Comparison of ENCODE assay signal across 1 cellular context in the genomic region with DNA sequence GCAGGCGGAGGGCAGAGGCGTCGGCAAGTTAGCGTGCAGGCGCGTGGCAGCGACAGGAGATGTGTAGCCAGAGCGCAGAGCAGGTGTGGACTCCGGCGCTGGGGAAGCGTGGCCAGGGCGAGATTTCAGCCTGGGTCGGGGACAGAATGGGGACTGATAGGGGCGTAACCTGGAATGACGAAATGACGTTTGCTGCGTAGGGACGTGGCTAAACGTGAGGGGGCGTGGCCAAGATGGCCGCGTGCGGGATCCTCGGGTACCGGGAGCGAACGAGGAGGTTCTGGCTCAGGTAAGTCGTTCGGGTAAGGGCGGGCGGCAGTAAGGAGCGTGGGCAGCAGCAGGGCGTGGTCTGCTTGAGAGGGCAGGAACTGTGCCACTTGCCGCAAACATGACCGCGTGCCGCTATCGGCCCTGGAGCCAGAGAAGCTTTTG.
TF ChIP-seq lines count a peak whose summit lies in the region.

No MANE protein-coding gene starts in this region.

TF ChIP-seq in K562, 482 proteins besides CTCF, POLR2A, EP300 and RAD21 (continued from another document and continues in another):
- TF ChIP-seq, protein P1, sequence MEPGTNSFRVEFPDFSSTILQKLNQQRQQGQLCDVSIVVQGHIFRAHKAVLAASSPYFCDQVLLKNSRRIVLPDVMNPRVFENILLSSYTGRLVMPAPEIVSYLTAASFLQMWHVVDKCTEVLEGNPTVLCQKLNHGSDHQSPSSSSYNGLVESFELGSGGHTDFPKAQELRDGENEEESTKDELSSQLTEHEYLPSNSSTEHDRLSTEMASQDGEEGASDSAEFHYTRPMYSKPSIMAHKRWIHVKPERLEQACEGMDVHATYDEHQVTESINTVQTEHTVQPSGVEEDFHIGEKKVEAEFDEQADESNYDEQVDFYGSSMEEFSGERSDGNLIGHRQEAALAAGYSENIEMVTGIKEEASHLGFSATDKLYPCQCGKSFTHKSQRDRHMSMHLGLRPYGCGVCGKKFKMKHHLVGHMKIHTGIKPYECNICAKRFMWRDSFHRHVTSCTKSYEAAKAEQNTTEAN (CRISPR knock-in tag; IDR thresholded peaks at IDR 0.05), result no peak
- TF ChIP-seq RFX5 (IDR thresholded peaks at IDR 0.05; ENCODE audit: low read depth, low read length) (no peak), SMARCC2 (IDR thresholded peaks at IDR 0.05; ENCODE audit: low read depth) (no peak), POLR2G (IDR thresholded peaks at IDR 0.05; ENCODE audit: low read depth, low read length) (peak; percentile 10; the same call in 1 of the 2 replicates), PHB (CRISPR knock-in tag; IDR thresholded peaks at IDR 0.05) (no peak), PML (IDR thresholded peaks at IDR 0.05; ENCODE audit: low read length) (no peak), ATF1 (CRISPR knock-in tag; IDR thresholded peaks at IDR 0.05) (no peak), ATF1 (tag; IDR thresholded peaks at IDR 0.05) (peak; percentile 96), POLR3G (IDR thresholded peaks at IDR 0.05; ENCODE audit: extremely low read depth, insufficient read length, insufficient replicate concordance) (no peak), BRF1 (IDR thresholded peaks at IDR 0.05; ENCODE audit: borderline replicate concordance, extremely low read depth, insufficient read length) (no peak), ILF3 (IDR thresholded peaks at IDR 0.05; ENCODE audit: borderline replicate concordance) (no peak), NCOA6 (IDR thresholded peaks at IDR 0.05) (peak; percentile 95), FOXK1 (CRISPR knock-in tag; IDR thresholded peaks at IDR 0.05; ENCODE audit: borderline replicate concordance) (no peak; the same call in 1 of the 2 replicates), MXI1 (IDR thresholded peaks at IDR 0.05; ENCODE audit: low read depth, low read length) (peak; percentile 49; the same call in 1 of the 2 replicates), ZBED1 (IDR thresholded peaks at IDR 0.05) (no peak), RBM17 (IDR thresholded peaks at IDR 0.05; ENCODE audit: borderline replicate concordance, low read depth, low read length) (no peak), NONO (IDR thresholded peaks at IDR 0.05; ENCODE audit: low read depth in 2 of 2, low read length in 1 of 2) (no peak), MAFK (IDR thresholded peaks at IDR 0.05; ENCODE audit: low read length) (no peak), KLF10 (CRISPR knock-in tag; IDR thresholded peaks at IDR 0.05) (no peak), SMARCB1 (IDR thresholded peaks at IDR 0.05; ENCODE audit: insufficient read length, low read depth) (no peak), HDAC1 (IDR thresholded peaks at IDR 0.05) (peak in 1 of 2 experiments; percentile 83; a peak in 2 of 4 replicates), ELF4 (CRISPR knock-in tag; IDR thresholded peaks at IDR 0.05) (no peak), NFE2L1 (tag; IDR thresholded peaks at IDR 0.05; ENCODE audit: borderline replicate concordance, low read depth) (no peak), DIDO1 (tag; IDR thresholded peaks at IDR 0.05; ENCODE audit: low read depth) (peak; percentile 56; the same call in 1 of the 2 replicates), HDAC2 (IDR thresholded peaks at IDR 0.05) (no peak; the same call in 1 of the 2 replicates), GATAD2B (IDR thresholded peaks at IDR 0.05; ENCODE audit: borderline replicate concordance) (no peak), SP1 (CRISPR knock-in tag; IDR thresholded peaks at IDR 0.05) (peak; percentile 97), NR4A1 (CRISPR knock-in tag; IDR thresholded peaks at IDR 0.05) (no peak), NR4A1 (tag; IDR thresholded peaks at IDR 0.05) (no peak), EP400 (IDR thresholded peaks at IDR 0.05) (peak; percentile 77), THRAP3 (IDR thresholded peaks at IDR 0.05; ENCODE audit: borderline replicate concordance) (no peak), MTA2 (IDR thresholded peaks at IDR 0.05; ENCODE audit: low read depth) (no peak)
- TF ChIP-seq, protein P2, sequence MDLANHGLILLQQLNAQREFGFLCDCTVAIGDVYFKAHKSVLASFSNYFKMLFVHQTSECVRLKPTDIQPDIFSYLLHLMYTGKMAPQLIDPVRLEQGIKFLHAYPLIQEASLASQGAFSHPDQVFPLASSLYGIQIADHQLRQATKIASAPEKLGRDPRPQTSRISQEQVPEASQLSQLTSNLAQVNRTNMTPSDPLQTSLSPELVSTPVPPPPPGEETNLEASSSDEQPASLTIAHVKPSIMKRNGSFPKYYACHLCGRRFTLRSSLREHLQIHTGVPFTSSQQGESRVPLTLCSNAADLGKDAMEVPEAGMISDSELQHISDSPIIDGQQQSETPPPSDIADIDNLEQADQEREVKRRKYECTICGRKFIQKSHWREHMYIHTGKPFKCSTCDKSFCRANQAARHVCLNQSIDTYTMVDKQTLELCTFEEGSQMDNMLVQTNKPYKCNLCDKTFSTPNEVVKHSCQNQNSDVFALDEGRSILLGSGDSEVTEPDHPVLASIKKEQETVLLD (IDR thresholded peaks at IDR 0.05), result peak; percentile 99
- TF ChIP-seq, protein P3, sequence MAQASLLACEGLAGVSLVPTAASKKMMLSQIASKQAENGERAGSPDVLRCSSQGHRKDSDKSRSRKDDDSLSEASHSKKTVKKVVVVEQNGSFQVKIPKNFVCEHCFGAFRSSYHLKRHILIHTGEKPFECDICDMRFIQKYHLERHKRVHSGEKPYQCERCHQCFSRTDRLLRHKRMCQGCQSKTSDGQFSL (CRISPR knock-in tag; IDR thresholded peaks at IDR 0.05), result no peak
- TF ChIP-seq, protein P3 (tag; IDR thresholded peaks at IDR 0.05), result no peak
- TF ChIP-seq, protein P4, sequence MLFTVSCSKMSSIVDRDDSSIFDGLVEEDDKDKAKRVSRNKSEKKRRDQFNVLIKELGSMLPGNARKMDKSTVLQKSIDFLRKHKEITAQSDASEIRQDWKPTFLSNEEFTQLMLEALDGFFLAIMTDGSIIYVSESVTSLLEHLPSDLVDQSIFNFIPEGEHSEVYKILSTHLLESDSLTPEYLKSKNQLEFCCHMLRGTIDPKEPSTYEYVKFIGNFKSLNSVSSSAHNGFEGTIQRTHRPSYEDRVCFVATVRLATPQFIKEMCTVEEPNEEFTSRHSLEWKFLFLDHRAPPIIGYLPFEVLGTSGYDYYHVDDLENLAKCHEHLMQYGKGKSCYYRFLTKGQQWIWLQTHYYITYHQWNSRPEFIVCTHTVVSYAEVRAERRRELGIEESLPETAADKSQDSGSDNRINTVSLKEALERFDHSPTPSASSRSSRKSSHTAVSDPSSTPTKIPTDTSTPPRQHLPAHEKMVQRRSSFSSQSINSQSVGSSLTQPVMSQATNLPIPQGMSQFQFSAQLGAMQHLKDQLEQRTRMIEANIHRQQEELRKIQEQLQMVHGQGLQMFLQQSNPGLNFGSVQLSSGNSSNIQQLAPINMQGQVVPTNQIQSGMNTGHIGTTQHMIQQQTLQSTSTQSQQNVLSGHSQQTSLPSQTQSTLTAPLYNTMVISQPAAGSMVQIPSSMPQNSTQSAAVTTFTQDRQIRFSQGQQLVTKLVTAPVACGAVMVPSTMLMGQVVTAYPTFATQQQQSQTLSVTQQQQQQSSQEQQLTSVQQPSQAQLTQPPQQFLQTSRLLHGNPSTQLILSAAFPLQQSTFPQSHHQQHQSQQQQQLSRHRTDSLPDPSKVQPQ (CRISPR knock-in tag; IDR thresholded peaks at IDR 0.05; ENCODE audit: borderline replicate concordance), result no peak
- TF ChIP-seq, protein P5, sequence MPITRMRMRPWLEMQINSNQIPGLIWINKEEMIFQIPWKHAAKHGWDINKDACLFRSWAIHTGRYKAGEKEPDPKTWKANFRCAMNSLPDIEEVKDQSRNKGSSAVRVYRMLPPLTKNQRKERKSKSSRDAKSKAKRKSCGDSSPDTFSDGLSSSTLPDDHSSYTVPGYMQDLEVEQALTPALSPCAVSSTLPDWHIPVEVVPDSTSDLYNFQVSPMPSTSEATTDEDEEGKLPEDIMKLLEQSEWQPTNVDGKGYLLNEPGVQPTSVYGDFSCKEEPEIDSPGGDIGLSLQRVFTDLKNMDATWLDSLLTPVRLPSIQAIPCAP (CRISPR knock-in tag; IDR thresholded peaks at IDR 0.05; ENCODE audit: borderline replicate concordance), result no peak
- TF ChIP-seq, protein P6, sequence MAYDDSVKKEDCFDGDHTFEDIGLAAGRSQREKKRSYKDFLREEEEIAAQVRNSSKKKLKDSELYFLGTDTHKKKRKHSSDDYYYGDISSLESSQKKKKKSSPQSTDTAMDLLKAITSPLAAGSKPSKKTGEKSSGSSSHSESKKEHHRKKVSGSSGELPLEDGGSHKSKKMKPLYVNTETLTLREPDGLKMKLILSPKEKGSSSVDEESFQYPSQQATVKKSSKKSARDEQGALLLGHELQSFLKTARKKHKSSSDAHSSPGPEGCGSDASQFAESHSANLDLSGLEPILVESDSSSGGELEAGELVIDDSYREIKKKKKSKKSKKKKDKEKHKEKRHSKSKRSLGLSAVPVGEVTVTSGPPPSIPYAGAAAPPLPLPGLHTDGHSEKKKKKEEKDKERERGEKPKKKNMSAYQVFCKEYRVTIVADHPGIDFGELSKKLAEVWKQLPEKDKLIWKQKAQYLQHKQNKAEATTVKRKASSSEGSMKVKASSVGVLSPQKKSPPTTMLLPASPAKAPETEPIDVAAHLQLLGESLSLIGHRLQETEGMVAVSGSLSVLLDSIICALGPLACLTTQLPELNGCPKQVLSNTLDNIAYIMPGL (CRISPR knock-in tag; IDR thresholded peaks at IDR 0.05), result no peak
- TF ChIP-seq, protein P7, sequence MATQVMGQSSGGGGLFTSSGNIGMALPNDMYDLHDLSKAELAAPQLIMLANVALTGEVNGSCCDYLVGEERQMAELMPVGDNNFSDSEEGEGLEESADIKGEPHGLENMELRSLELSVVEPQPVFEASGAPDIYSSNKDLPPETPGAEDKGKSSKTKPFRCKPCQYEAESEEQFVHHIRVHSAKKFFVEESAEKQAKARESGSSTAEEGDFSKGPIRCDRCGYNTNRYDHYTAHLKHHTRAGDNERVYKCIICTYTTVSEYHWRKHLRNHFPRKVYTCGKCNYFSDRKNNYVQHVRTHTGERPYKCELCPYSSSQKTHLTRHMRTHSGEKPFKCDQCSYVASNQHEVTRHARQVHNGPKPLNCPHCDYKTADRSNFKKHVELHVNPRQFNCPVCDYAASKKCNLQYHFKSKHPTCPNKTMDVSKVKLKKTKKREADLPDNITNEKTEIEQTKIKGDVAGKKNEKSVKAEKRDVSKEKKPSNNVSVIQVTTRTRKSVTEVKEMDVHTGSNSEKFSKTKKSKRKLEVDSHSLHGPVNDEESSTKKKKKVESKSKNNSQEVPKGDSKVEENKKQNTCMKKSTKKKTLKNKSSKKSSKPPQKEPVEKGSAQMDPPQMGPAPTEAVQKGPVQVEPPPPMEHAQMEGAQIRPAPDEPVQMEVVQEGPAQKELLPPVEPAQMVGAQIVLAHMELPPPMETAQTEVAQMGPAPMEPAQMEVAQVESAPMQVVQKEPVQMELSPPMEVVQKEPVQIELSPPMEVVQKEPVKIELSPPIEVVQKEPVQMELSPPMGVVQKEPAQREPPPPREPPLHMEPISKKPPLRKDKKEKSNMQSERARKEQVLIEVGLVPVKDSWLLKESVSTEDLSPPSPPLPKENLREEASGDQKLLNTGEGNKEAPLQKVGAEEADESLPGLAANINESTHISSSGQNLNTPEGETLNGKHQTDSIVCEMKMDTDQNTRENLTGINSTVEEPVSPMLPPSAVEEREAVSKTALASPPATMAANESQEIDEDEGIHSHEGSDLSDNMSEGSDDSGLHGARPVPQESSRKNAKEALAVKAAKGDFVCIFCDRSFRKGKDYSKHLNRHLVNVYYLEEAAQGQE (CRISPR knock-in tag; IDR thresholded peaks at IDR 0.05; ENCODE audit: low read depth), result no peak
- TF ChIP-seq, protein P8, sequence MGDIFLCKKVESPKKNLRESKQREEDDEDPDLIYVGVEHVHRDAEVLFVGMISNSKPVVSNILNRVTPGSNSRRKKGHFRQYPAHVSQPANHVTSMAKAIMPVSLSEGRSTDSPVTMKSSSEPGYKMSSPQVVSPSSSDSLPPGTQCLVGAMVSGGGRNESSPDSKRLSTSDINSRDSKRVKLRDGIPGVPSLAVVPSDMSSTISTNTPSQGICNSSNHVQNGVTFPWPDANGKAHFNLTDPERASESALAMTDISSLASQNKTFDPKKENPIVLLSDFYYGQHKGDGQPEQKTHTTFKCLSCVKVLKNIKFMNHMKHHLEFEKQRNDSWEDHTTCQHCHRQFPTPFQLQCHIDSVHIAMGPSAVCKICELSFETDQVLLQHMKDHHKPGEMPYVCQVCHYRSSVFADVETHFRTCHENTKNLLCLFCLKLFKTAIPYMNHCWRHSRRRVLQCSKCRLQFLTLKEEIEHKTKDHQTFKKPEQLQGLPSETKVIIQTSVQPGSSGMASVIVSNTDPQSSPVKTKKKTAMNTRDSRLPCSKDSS (IDR thresholded peaks at IDR 0.05; ENCODE audit: low read depth, partially characterized antibody), result no peak
- TF ChIP-seq, protein P9, sequence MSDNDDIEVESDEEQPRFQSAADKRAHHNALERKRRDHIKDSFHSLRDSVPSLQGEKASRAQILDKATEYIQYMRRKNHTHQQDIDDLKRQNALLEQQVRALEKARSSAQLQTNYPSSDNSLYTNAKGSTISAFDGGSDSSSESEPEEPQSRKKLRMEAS (CRISPR knock-in tag; IDR thresholded peaks at IDR 0.05), result peak; percentile 59
- TF ChIP-seq, protein P10, sequence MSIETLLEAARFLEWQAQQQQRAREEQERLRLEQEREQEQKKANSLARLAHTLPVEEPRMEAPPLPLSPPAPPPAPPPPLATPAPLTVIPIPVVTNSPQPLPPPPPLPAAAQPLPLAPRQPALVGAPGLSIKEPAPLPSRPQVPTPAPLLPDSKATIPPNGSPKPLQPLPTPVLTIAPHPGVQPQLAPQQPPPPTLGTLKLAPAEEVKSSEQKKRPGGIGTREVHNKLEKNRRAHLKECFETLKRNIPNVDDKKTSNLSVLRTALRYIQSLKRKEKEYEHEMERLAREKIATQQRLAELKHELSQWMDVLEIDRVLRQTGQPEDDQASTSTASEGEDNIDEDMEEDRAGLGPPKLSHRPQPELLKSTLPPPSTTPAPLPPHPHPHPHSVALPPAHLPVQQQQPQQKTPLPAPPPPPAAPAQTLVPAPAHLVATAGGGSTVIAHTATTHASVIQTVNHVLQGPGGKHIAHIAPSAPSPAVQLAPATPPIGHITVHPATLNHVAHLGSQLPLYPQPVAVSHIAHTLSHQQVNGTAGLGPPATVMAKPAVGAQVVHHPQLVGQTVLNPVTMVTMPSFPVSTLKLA (conservative IDR thresholded peaks at IDR 0.05), result peak; percentile 79 to 82
